Comparison of ENCODE assay signal across 11 cellular contexts in the genomic region with DNA sequence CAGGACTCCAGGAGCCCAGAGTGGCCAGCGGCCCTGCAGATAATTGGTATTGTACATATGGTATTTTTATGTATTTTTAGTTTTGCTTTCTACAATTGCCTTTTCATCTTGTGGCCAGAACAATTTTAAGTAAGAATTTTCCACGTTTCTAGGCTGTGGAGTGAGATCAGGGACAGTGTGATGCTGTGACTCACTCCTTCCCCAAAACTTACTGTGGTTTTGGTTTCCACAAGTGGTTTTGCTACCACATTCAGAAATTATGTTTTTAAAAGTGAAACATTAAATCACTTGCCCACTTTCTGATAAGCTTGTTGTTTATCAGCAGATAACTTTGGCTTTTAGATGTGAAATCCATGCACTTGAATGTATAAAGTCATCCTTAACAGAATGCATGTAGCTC.
A peak's percentile ranks its signal among the peaks of the same experiment; 100 is the strongest.
DNase-seq lines count a peak whose midpoint lies in the region; ATAC-seq, FAIRE-seq and TF ChIP-seq lines count a peak whose summit lies in the region.
"Had no signal": no experiment of that assay in that cellular context is flagged by ENCODE, and none has a peak within 500 bp of the region (broad histone marks: within the 10 kb centered on the region; RNA-seq: fewer than 3 reads in every experiment).

No MANE protein-coding gene starts in this region.

- H3K4me3 ChIP-seq in PC-3 (ENCODE audit: low read length), result no peak overlapping the region
- H3K4me3 ChIP-seq: lung had no signal

- H3K4me2 ChIP-seq in PC-3 (ENCODE audit: low read length), result peak overlapping the region; percentile 19

- CTCF ChIA-PET in PC-3 (lab: Charles Lee), result interaction anchor here (0.7 kb wide), 1 partner anchor 297 kb away, joined by 3 read pairs; no protein-coding TSS in a partner anchor

- no peak overlapping the region for H2AFZ ChIP-seq in PC-3 (ENCODE audit: low read length)

- no peaks in the 10 kb centered on the region for H3K9me3 ChIP-seq in PC-3 (ENCODE audit: low read length)

- no peaks in the 10 kb centered on the region for H4K20me1 ChIP-seq in PC-3 (ENCODE audit: low read length)

- H3K79me2 ChIP-seq in PC-3 (ENCODE audit: low read length), result no peaks in the 10 kb centered on the region

- H3K27me3 ChIP-seq in PC-3 (ENCODE audit: low read length), result no peaks in the 10 kb centered on the region

- ATAC-seq in GM21423 (IDR thresholded peaks at IDR 0.05; ENCODE audit: unreplicated experiment) (peak; percentile 70), PC-3 (no peak)

- no peak overlapping the region for H3K9ac ChIP-seq in PC-3 (ENCODE audit: low read length)

- no peaks in the 10 kb centered on the region for H3K9me2 ChIP-seq in PC-3 (replicated peaks; ENCODE audit: low read length)

- no TSS peak for BruUV-seq in PC-3 (replicated peaks; lab: Mats Ljungman, UMichigan)

- FAIRE-seq in GM12891 (lab: Jason Lieb, UNC) (no peak), H54 (lab: Jason Lieb, UNC) (no peak)

- no peak for TF ChIP-seq POLR2A in GM12891 (IDR thresholded peaks at IDR 0.05; ENCODE audit: low read depth, low read length)
- TF ChIP-seq POLR2A in H54 (IDR thresholded peaks at IDR 0.05; ENCODE audit: low read depth, low read length), result no peak

- intact Hi-C loops in PC-3 (cut with micrococcal nuclease), result no loop called here

- peak; percentile 28 for DNase-seq in AG08396 (ENCODE audit: low spot score)
- peak; percentile 46 for DNase-seq in PC-3
- peak; percentile 53 for DNase-seq in foreskin melanocyte
- DNase-seq in NCI-H82 treated with DMSO at 0.1 percent for 48 hours (lab: John Stamatoyannopoulos, UW; ENCODE audit: unreplicated experiment), result no peak
- DNase-seq in retina, result no peak
- no peak for DNase-seq in GM12891 (ENCODE audit: insufficient read length, low spot score)
- no peak for DNase-seq in H54 (ENCODE audit: insufficient read length, low spot score)
- DNase-seq: activated naive CD4-positive, alpha-beta T cell treated with Interleukin-2 at 50 U/mL for 16 hours; NCI-H526 treated with DMSO at 0.1 percent for 48 hours had no signal

- H3F3A ChIP-seq in PC-3 (ENCODE audit: low read length, unreplicated experiment), result no peaks in the 10 kb centered on the region

- TF ChIP-seq CTCF in PC-3 (conservative IDR thresholded peaks at IDR 0.05; ENCODE audit: low read depth, low read length), result no peak

- peaks cover 48% of the 10 kb centered on the region for H3K4me1 ChIP-seq in PC-3 (ENCODE audit: insufficient read depth, low read length)

- POLR2A ChIA-PET in PC-3 (lab: Charles Lee; ENCODE audit: unreplicated experiment), result interaction anchor here (0.6 kb wide), 2 partner anchors 160 to 229 kb away, joined by 3 read pairs; no protein-coding TSS in a partner anchor

- no peak overlapping the region for H3K27ac ChIP-seq in PC-3 (ENCODE audit: low read length)

- no peaks in the 10 kb centered on the region for H3K36me3 ChIP-seq in PC-3 (ENCODE audit: low read depth, low read length)

TF ChIP-seq in GM12891, 5 proteins besides CTCF, POLR2A, EP300 and RAD21:
- no peak for TF ChIP-seq SPI1 (IDR thresholded peaks at IDR 0.05; ENCODE audit: low read depth, low read length)
- TF ChIP-seq POU2F2 (IDR thresholded peaks at IDR 0.05; ENCODE audit: low read depth, low read length), result no peak
- no peak for TF ChIP-seq PAX5 (IDR thresholded peaks at IDR 0.05; ENCODE audit: insufficient read depth, low read length, severe bottlenecking)
- no peak for TF ChIP-seq POLR2AphosphoS5 (IDR thresholded peaks at IDR 0.05; ENCODE audit: low read depth, low read length)
- no peak for TF ChIP-seq TAF1 (IDR thresholded peaks at IDR 0.05; ENCODE audit: low read depth, low read length)

Comparison
In these comparisons a context has a peak if more than half of its experiments do, and no peak if none do; other contexts are left out.
1. DNase-seq: peak in AG08396 (single experiment), PC-3 (single experiment) and foreskin melanocyte (single experiment); none in NCI-H82 treated with DMSO at 0.1 percent for 48 hours (single experiment), retina (single experiment), GM12891 (single experiment) and H54 (single experiment).